In genomic region chr4:10962246-10962645, GRCh38 we compare ENCODE assay signal across 25 cellular contexts.
"Had no signal": no experiment of that assay in that cellular context is flagged by ENCODE, and none has a peak within 500 bp of the region (broad histone marks: within the 10 kb centered on the region; RNA-seq: fewer than 3 reads in every experiment).

No MANE protein-coding gene starts in this region.

- H3K4me1 ChIP-seq: foreskin keratinocyte, gastroesophageal sphincter, heart left ventricle, left lung, prostate gland, right atrium auricular region, suprapubic skin, vagina had no signal

- ATAC-seq: foreskin keratinocyte; gastroesophageal sphincter; heart left ventricle; left cardiac atrium; left lung; naive thymus-derived CD4-positive, alpha-beta T cell; sciatic nerve; stimulated activated naive CD8-positive, alpha-beta T cell treated with anti-CD3 and anti-CD28 coated beads, Interleukin-15, amount 100 ng/mL, for 72 hours had no signal

- H3K27me3 ChIP-seq: foreskin keratinocyte, gastroesophageal sphincter, heart left ventricle, hepatocyte, left lung, neural progenitor cell, right atrium auricular region, suprapubic skin, transverse colon, vagina had no signal

- H3K36me3 ChIP-seq: gastroesophageal sphincter, heart left ventricle, left lung, neural progenitor cell, prostate gland, right atrium auricular region, suprapubic skin, transverse colon, vagina had no signal

- H3K79me2 ChIP-seq: hepatocyte had no signal

- H3K4me3 ChIP-seq: dorsolateral prefrontal cortex, gastroesophageal sphincter, heart left ventricle, hepatocyte, left lung, neural progenitor cell, prostate gland, right atrium auricular region, smooth muscle cell, suprapubic skin, transverse colon, vagina had no signal

- H2AFZ ChIP-seq: hepatocyte, neural progenitor cell had no signal

- H3K4me2 ChIP-seq: hepatocyte, neural progenitor cell, smooth muscle cell had no signal

- H3K27ac ChIP-seq: dorsolateral prefrontal cortex, foreskin keratinocyte, gastroesophageal sphincter, heart left ventricle, hepatocyte, left lung, neural progenitor cell, prostate gland, right atrium auricular region, suprapubic skin, transverse colon, vagina had no signal

- DNase-seq: effector CD4-positive, alpha-beta T cell; foreskin keratinocyte; heart left ventricle; left cardiac atrium; left lung; mesenchymal stem cell; midbrain; naive thymus-derived CD4-positive, alpha-beta T cell; stimulated activated CD4-positive, alpha-beta T cell treated with anti-CD3 and anti-CD28 coated beads, Interleukin-12 subunit alpha, Interleukin-12 subunit beta, amount 100 ng/mL, for 4 hours; stimulated activated CD4-positive, alpha-beta T cell treated with anti-CD3 and anti-CD28 coated beads, Interleukin-1b, Interleukin-23, amount 100 ng/mL, for 48 hours; stimulated activated CD4-positive, alpha-beta T cell treated with anti-CD3 and anti-CD28 coated beads, Interleukin-4, amount 100 ng/mL, for 1 hour; stimulated activated CD8-positive, alpha-beta memory T cell treated with anti-CD3 and anti-CD28 coated beads, Interleukin-4, amount 100 ng/mL, for 48 hours; stimulated activated naive CD4-positive, alpha-beta T cell; stimulated activated naive CD8-positive, alpha-beta T cell treated with anti-CD3 and anti-CD28 coated beads, Interleukin-15, amount 100 ng/mL, for 72 hours; transverse colon had no signal

- H3K9me3 ChIP-seq: gastroesophageal sphincter, heart left ventricle, left lung, prostate gland, right atrium auricular region, suprapubic skin, transverse colon, vagina had no signal
